In genomic region chr1:113388621-113389355, GRCh38 we compare ENCODE assay signal across 8 cellular contexts. TPM values are rescaled to one million over a fixed set of nuclear protein-coding genes. Genes with fewer than 3 reads are reported as not detected.
DNase-seq lines count a peak whose midpoint lies in the region; ATAC-seq and TF ChIP-seq lines count a peak whose summit lies in the region.

No MANE protein-coding gene starts in this region.

- H3K4me1 Mint-ChIP-seq in activated CD8-positive, alpha-beta memory T cell treated with anti-CD3 and anti-CD28 coated beads, Interleukin-2, amount 10 ng/mL, durations not matched to agents 7 days and 5 days: peaks cover 25% of the 10 kb centered on the region
- peaks cover 33% of the 10 kb centered on the region for H3K4me1 Mint-ChIP-seq in neural crest cell

- no peaks in the 10 kb centered on the region for H3K9me3 ChIP-seq in effector memory CD4-positive, alpha-beta T cell (ENCODE audit: control insufficient read depth, low read length)

- peak overlapping the region; percentile 92 for H3K4me3 Mint-ChIP-seq in activated CD8-positive, alpha-beta memory T cell treated with anti-CD3 and anti-CD28 coated beads, Interleukin-2, amount 10 ng/mL, durations not matched to agents 7 days and 5 days
- H3K4me3 Mint-ChIP-seq in neural crest cell: peak overlapping the region; percentile 94

- ATAC-seq in activated CD8-positive, alpha-beta memory T cell treated with anti-CD3 and anti-CD28 coated beads, Interleukin-2, amount 10 ng/mL, durations not matched to agents 7 days and 5 days: no peak
- ATAC-seq in HG03139 (IDR thresholded peaks at IDR 0.05; ENCODE audit: unreplicated experiment) (no peak), GM19351 (IDR thresholded peaks at IDR 0.05; ENCODE audit: unreplicated experiment) (no peak)

- H3K27ac Mint-ChIP-seq in activated CD8-positive, alpha-beta memory T cell treated with anti-CD3 and anti-CD28 coated beads, Interleukin-2, amount 10 ng/mL, durations not matched to agents 7 days and 5 days: no peak overlapping the region
- H3K27ac Mint-ChIP-seq in neural crest cell (ENCODE audit: unreplicated experiment): no peak overlapping the region

- no peaks in the 10 kb centered on the region for H3K27me3 ChIP-seq in effector memory CD4-positive, alpha-beta T cell (replicated peaks; ENCODE audit: control insufficient read depth, insufficient read depth, low read length, poor library complexity, severe bottlenecking)

- no peaks in the 10 kb centered on the region for H3K36me3 ChIP-seq in effector memory CD4-positive, alpha-beta T cell (ENCODE audit: control insufficient read depth, insufficient read depth, low read length)

- no peaks in the 10 kb centered on the region for H3K36me3 Mint-ChIP-seq in activated CD8-positive, alpha-beta memory T cell treated with anti-CD3 and anti-CD28 coated beads, Interleukin-2, amount 10 ng/mL, durations not matched to agents 7 days and 5 days
- H3K36me3 Mint-ChIP-seq in neural crest cell (ENCODE audit: low read depth): no peaks in the 10 kb centered on the region

- H3K27ac ChIP-seq in effector memory CD4-positive, alpha-beta T cell (ENCODE audit: insufficient read depth, low read length, poor library complexity, severe bottlenecking): no peak overlapping the region

- H3K4me1 ChIP-seq in effector memory CD4-positive, alpha-beta T cell (ENCODE audit: control insufficient read depth, insufficient read depth, low read length, poor library complexity, severe bottlenecking): peaks cover 5% of the 10 kb centered on the region

- peaks cover 2% of the 10 kb centered on the region for H3K9me3 Mint-ChIP-seq in activated CD8-positive, alpha-beta memory T cell treated with anti-CD3 and anti-CD28 coated beads, Interleukin-2, amount 10 ng/mL, durations not matched to agents 7 days and 5 days (ENCODE audit: low read depth)
- H3K9me3 Mint-ChIP-seq in neural crest cell: peaks cover 3% of the 10 kb centered on the region

- CTCF ChIA-PET in activated CD8-positive, alpha-beta memory T cell treated with anti-CD3 and anti-CD28 coated beads, Interleukin-2, amount 10 ng/mL, durations not matched to agents 7 days and 5 days (lab: Charles Lee): interaction anchor here (1.4 to 1.9 kb wide), 2 partner anchors 21 to 316 kb away, joined by 3 to 7 read pairs; partner anchors contain the start of gene LRIG2

- no peak for TF ChIP-seq CTCF in neural crest cell (conservative IDR thresholded peaks at IDR 0.05)

- peak overlapping the region; percentile 75 for H3K4me3 ChIP-seq in effector memory CD4-positive, alpha-beta T cell (ENCODE audit: insufficient read depth, low read depth, low read length, poor library complexity, severe bottlenecking)

- peaks cover 34% of the 10 kb centered on the region for H3K27me3 Mint-ChIP-seq in activated CD8-positive, alpha-beta memory T cell treated with anti-CD3 and anti-CD28 coated beads, Interleukin-2, amount 10 ng/mL, durations not matched to agents 7 days and 5 days
- peaks cover 5% of the 10 kb centered on the region for H3K27me3 Mint-ChIP-seq in neural crest cell (ENCODE audit: low read depth)

- DNase-seq in activated CD8-positive, alpha-beta memory T cell treated with anti-CD3 and anti-CD28 coated beads, Interleukin-2, amount 10 ng/mL, durations not matched to agents 7 days and 5 days: no peak
- no peak for DNase-seq in activated CD8-positive, alpha-beta memory T cell treated with anti-CD3 and anti-CD28 coated beads, Interleukin-2, amount 50 U/mL, for 48 hours
- DNase-seq in RPMI7951 (ENCODE audit: low read depth) (peak; percentile 75), neural crest cell (ENCODE audit: low read depth, low spot score) (no peak)
- DNase-seq in effector memory CD4-positive, alpha-beta T cell: no peak
- no peak for DNase-seq in effector CD4-positive, alpha-beta T cell

RNA-seq across cellular contexts. Expression of gene MAGI3, which starts 1.5 kb away (rescaled TPM):
- 1 to 10 TPM; 6.5 to 9.8 TPM for total RNA-seq in activated CD8-positive, alpha-beta memory T cell treated with anti-CD3 and anti-CD28 coated beads, Interleukin-2, amount 10 ng/mL, durations not matched to agents 7 days and 5 days
- 7.3 and 8.1 TPM in 2 replicates for total RNA-seq in RPMI7951 (2014; rRNA removed; shearing (Covaris generic))
- total RNA-seq in neural crest cell: 17.6 and 17.9 TPM in 2 replicates
